ENCODE assay signal across 8 cellular contexts in the genomic region with DNA sequence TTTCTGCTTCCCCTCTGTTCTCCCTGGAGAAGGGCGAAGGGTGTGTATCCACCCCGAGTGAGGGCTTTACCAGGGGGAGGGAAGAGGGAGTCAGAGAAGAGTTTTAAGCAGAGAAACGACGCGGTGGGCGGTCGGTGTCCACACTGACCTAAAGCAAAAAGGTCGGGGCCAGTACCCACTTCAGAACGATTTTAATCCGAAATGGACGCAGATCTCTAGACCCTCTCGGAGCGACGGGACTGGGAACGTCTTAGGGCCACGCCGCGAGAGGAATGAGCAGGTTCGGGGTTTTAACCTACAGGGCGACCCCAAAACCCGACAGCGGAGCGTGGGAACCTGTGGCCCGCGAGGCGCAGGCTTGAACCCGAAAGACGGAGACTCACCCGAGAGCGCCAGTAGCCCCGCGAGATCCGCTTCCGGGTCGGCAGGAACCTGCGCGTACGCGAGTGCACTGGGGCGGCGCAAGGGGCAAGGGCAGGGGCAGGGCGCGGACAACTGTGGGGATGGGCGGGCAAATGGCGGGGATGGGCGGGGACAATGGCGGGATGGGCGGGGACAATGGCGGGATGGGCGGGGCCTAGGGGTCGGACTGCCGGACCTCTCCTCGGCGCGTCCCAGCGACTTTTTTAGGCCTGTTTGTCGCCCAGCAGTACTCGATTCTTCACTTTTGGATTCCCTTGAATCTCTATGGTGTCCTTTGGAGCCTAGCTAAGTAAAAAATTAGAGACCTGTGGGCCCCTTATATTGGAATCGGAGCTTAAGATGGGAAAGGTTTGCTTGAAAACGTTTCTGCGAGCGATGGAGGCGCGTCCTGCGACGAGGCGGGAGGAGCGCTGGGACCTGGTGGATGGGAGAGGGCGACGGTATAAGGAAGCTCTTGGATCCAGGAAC. TPM values are rescaled to one million over a fixed set of nuclear protein-coding genes. Genes with fewer than 3 reads are reported as not detected.
DNase-seq lines count a peak whose midpoint lies in the region; ATAC-seq, FAIRE-seq and TF ChIP-seq lines count a peak whose summit lies in the region.

TSS of gene ZNF677 (minus strand) at position 423 of the 891 bp plus-strand sequence. CDS start 3,323 bp downstream, outside the sequence.

- peak; percentile 87 for FAIRE-seq in HTR-8/SVneo (lab: Jason Lieb, UNC)

- peak within 1 kb of the TSS; percentile 99 for H3K4me3 ChIP-seq in ACC112 (ENCODE audit: low read depth, low read length)
- H3K4me3 ChIP-seq in choroid plexus epithelial cell (ENCODE audit: low read depth, low read length): peak within 1 kb of the TSS; percentile 92
- H3K4me3 ChIP-seq in kidney epithelial cell (ENCODE audit: low read depth, low read length): peak within 1 kb of the TSS; percentile 74

- ATAC-seq in HG02588 (IDR thresholded peaks at IDR 0.05; ENCODE audit: unreplicated experiment): no peak

- H3K4me1 ChIP-seq in ACC112 (ENCODE audit: control insufficient read depth, insufficient read depth, low read length, unreplicated experiment): peaks cover 3% of the 10 kb centered on the region

- TF ChIP-seq CTCF in choroid plexus epithelial cell (conservative IDR thresholded peaks at IDR 0.05; ENCODE audit: low read depth, low read length): no peak
- TF ChIP-seq CTCF in kidney epithelial cell (IDR thresholded peaks at IDR 0.05; ENCODE audit: insufficient read depth, low read length, poor library complexity, severe bottlenecking): no peak

- H3K27ac ChIP-seq in ACC112 (ENCODE audit: low read depth, low read length): peak within 1 kb of the TSS; percentile 64

- peaks cover 3% of the 10 kb centered on the region for H3K79me2 ChIP-seq in ACC112 (ENCODE audit: control insufficient read depth, insufficient read depth, low read length, unreplicated experiment)

- peak; percentile 75 for DNase-seq in HTR-8/SVneo (ENCODE audit: insufficient read length, low spot score)
- DNase-seq in activated CD4-positive, alpha-beta T cell treated with anti-CD3 and anti-CD28 coated beads for 48 hours: peak; percentile 88
- peak; percentile 92 for DNase-seq in choroid plexus epithelial cell (ENCODE audit: low read depth)
- DNase-seq in kidney epithelial cell (ENCODE audit: low read depth): peak; percentile 50
- peak; percentile 55 to 64 for DNase-seq in stimulated activated CD4-positive, alpha-beta T cell treated with anti-CD3 and anti-CD28 coated beads, Interleukin-12 subunit alpha, Interleukin-12 subunit beta, amount 100 ng/mL, for 24 hours (ENCODE audit: low read depth in 2 of 2)
- DNase-seq in COR-L47 (lab: John Stamatoyannopoulos, UW): no peak

- H2AFZ ChIP-seq in ACC112 (ENCODE audit: low read length, unreplicated experiment): peak within 1 kb of the TSS; percentile 99

- H3K27me3 ChIP-seq in ACC112 (ENCODE audit: insufficient read depth, low read length) (no peaks in the 10 kb centered on the region), kidney epithelial cell (ENCODE audit: control insufficient read depth, insufficient read depth, low read length) (no peaks in the 10 kb centered on the region)

- peaks cover 26% of the 10 kb centered on the region for H3K36me3 ChIP-seq in ACC112 (ENCODE audit: insufficient read depth, low read length)
- peaks cover 2% of the 10 kb centered on the region for H3K36me3 ChIP-seq in kidney epithelial cell (ENCODE audit: control insufficient read depth, insufficient read depth, low read length)

RNA-seq across cellular contexts. Expression of gene ZNF677, which starts in this region (rescaled TPM):
- total RNA-seq in kidney epithelial cell: 25.3 and 31.6 TPM in 2 replicates
